In genomic region chr3:170584585-170585007, GRCh38 we compare ENCODE assay signal across 8 cellular contexts. TPM values are rescaled to one million over a fixed set of nuclear protein-coding genes. Genes with fewer than 3 reads are reported as not detected.
DNase-seq lines count a peak whose midpoint lies in the region; ATAC-seq and TF ChIP-seq lines count a peak whose summit lies in the region.

No MANE protein-coding gene starts in this region.

- WGBS in testis, 2 donors = 4 to 6% methylated on average over 16 to 20 of the region's 20 CpGs

- H3K4me1 Mint-ChIP-seq in activated CD8-positive, alpha-beta T cell treated with anti-CD3 and anti-CD28 coated beads, Interleukin-2, amount 10 ng/mL, durations not matched to agents 7 days and 5 days (ENCODE audit: low read depth) = no peaks in the 10 kb centered on the region

- no peak for TF ChIP-seq CTCF in epithelial cell of esophagus (IDR thresholded peaks at IDR 0.05; ENCODE audit: insufficient read depth, low read depth, low read length, missing control alignments)
- no peak for TF ChIP-seq CTCF in testis (IDR thresholded peaks at IDR 0.05)

- H3K36me3 Mint-ChIP-seq in activated CD8-positive, alpha-beta T cell treated with anti-CD3 and anti-CD28 coated beads, Interleukin-2, amount 10 ng/mL, durations not matched to agents 7 days and 5 days (ENCODE audit: low read depth) = no peaks in the 10 kb centered on the region

- no peaks in the 10 kb centered on the region for H3K36me3 ChIP-seq in testis (ENCODE audit: low read depth, missing control alignments)

- peaks cover 11% of the 10 kb centered on the region for H3K4me1 ChIP-seq in testis

- no peaks in the 10 kb centered on the region for H3K9me3 Mint-ChIP-seq in activated CD8-positive, alpha-beta T cell treated with anti-CD3 and anti-CD28 coated beads, Interleukin-2, amount 10 ng/mL, durations not matched to agents 7 days and 5 days (ENCODE audit: insufficient read depth)

- no peaks in the 10 kb centered on the region for H3K9me3 ChIP-seq in testis

- H3K4me3 Mint-ChIP-seq in activated CD8-positive, alpha-beta T cell treated with anti-CD3 and anti-CD28 coated beads, Interleukin-2, amount 10 ng/mL, durations not matched to agents 7 days and 5 days = no peak overlapping the region

- no peak overlapping the region for H3K4me3 ChIP-seq in epithelial cell of esophagus (ENCODE audit: low read length)
- H3K4me3 ChIP-seq in testis = peak overlapping the region in 1 of 2 donors; percentile 40

- no peak overlapping the region for H3K27ac ChIP-seq in testis

- H3K27me3 Mint-ChIP-seq in activated CD8-positive, alpha-beta T cell treated with anti-CD3 and anti-CD28 coated beads, Interleukin-2, amount 10 ng/mL, durations not matched to agents 7 days and 5 days (ENCODE audit: low read depth) = peaks cover 44% of the 10 kb centered on the region

- no peak overlapping the region for H3K27ac Mint-ChIP-seq in activated CD8-positive, alpha-beta T cell treated with anti-CD3 and anti-CD28 coated beads, Interleukin-2, amount 10 ng/mL, durations not matched to agents 7 days and 5 days

- peak; percentile 78 for ATAC-seq in activated CD8-positive, alpha-beta T cell treated with anti-CD3 and anti-CD28 coated beads, Interleukin-2, amount 10 ng/mL, durations not matched to agents 7 days and 5 days
- no peak for ATAC-seq in HG03025 (IDR thresholded peaks at IDR 0.05; ENCODE audit: low FRiP score, unreplicated experiment)
- no peak for ATAC-seq in GM21576 (IDR thresholded peaks at IDR 0.05; ENCODE audit: unreplicated experiment)

- intact Hi-C loops in testis (cut with DNase I; ENCODE audit: low total_unique reads) = no loop called here

- POLR2A ChIA-PET in activated CD8-positive, alpha-beta T cell treated with anti-CD3 and anti-CD28 coated beads, Interleukin-2, amount 10 ng/mL, durations not matched to agents 7 days and 5 days (lab: Charles Lee) = no interaction called here

- no peak for TF ChIP-seq POLR2A in testis (IDR thresholded peaks at IDR 0.05)

- H3K27me3 ChIP-seq in testis = no peaks in the 10 kb centered on the region

- DNase-seq in GDM1 (lab: John Stamatoyannopoulos, UW) (peak; percentile 1), LoVo (ENCODE audit: low spot score) (peak; percentile 44), epithelial cell of esophagus (ENCODE audit: low read depth) (peak; percentile 73), midbrain (lab: John Stamatoyannopoulos, UW) (peak; percentile 69), testis (peak; percentile 84)
- DNase-seq in activated CD8-positive, alpha-beta T cell treated with anti-CD3 and anti-CD28 coated beads, Interleukin-2, amount 10 ng/mL, durations not matched to agents 7 days and 5 days = peak; percentile 72

- CTCF ChIA-PET in activated CD8-positive, alpha-beta T cell treated with anti-CD3 and anti-CD28 coated beads, Interleukin-2, amount 10 ng/mL, durations not matched to agents 7 days and 5 days (lab: Charles Lee) = interaction anchor here (0.6 to 0.8 kb wide), 2 partner anchors 163 to 171 kb away, joined by 3 read pairs; no protein-coding TSS in a partner anchor

RNA-seq across cellular contexts. Expression of gene SLC7A14, which starts 1.3 kb away (rescaled TPM):
- total RNA-seq in activated CD8-positive, alpha-beta T cell treated with anti-CD3 and anti-CD28 coated beads, Interleukin-2, amount 10 ng/mL, durations not matched to agents 7 days and 5 days = not detected
- under 1 TPM; 0.24 to 0.31 TPM for total RNA-seq in testis
- polyA plus RNA-seq in testis (ENCODE audit: insufficient read depth, low read depth, low replicate concordance) = 0.15 TPM

Comparison
In these comparisons a context has a peak if more than half of its experiments do, and no peak if none do; other contexts are left out.
1. DNase-seq: peak in every context shown above with its lines; median percentile 84 in testis; 73 in epithelial cell of esophagus; 72 in activated CD8-positive, alpha-beta T cell treated with anti-CD3 and anti-CD28 coated beads, Interleukin-2, amount 10 ng/mL, durations not matched to agents 7 days and 5 days; 69 in midbrain; 44 in LoVo; 1 in GDM1.